In the genomic region with DNA sequence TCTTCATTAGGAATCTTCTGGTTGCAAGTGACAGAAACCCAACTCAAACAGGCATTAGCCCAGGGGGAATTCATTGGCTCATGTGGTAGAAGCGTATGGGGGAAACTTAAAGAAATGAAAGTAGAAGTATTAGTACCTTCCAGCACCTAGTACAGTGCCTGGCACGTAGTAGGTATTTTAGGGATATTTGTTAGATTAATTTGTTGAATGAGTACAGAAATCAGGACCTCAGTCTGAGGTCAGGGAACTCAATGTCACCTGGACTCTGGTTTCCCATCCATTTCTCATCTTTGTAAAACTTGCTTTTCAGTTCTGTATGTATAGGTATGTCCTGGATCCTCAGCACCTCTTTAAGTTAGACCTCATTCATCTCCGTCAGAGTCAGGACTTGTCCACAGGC, we compare ENCODE assay signal across 30 cellular contexts. TPM values are rescaled to one million over a fixed set of nuclear protein-coding genes. Genes with fewer than 3 reads are reported as not detected.
"Had no signal": no experiment of that assay in that cellular context is flagged by ENCODE, and none has a peak within 500 bp of the region (broad histone marks: within the 10 kb centered on the region; RNA-seq: fewer than 3 reads in every experiment).

No MANE protein-coding gene starts in this region.

- H3K79me2 ChIP-seq: parathyroid adenoma had no signal

- H3K4me2 ChIP-seq: neural progenitor cell, smooth muscle cell had no signal

- H3K4me1 ChIP-seq: neural progenitor cell, parathyroid adenoma, psoas muscle, spleen, suprapubic skin, testis, tibial artery, transverse colon, upper lobe of right lung, uterus had no signal

- H3K9me3 ChIP-seq: ovary, psoas muscle, testis, tibial artery, transverse colon, upper lobe of right lung, uterus had no signal

- ATAC-seq: naive thymus-derived CD8-positive, alpha-beta T cell; psoas muscle; right cardiac atrium; sciatic nerve; stimulated activated memory B cell treated with anti-CD40 and anti-IgM and Interleukin-4, amounts not matched to agents 10 μg/mL and 1 μg/mL and 100 μg/mL, for 72 hours; stimulated activated naive CD8-positive, alpha-beta T cell treated with anti-CD3 and anti-CD28 coated beads, Interleukin-15, amount 100 ng/mL, for 72 hours; stimulated activated naive CD8-positive, alpha-beta T cell treated with anti-CD3 and anti-CD28 coated beads, Interleukin-15, Interleukin-2, amounts not matched to agents 100 U/mL and 50 U/mL, for 24 hours had no signal

- H3K9ac ChIP-seq: neural progenitor cell, parathyroid adenoma had no signal

- H3K27me3 ChIP-seq: neural progenitor cell, ovary, spleen, testis, tibial artery, transverse colon, upper lobe of right lung, uterus had no signal

- H3K4me3 ChIP-seq: neural progenitor cell, ovary, psoas muscle, skin epidermis, smooth muscle cell, spleen, suprapubic skin, testis, tibial artery, transverse colon, upper lobe of right lung, uterus had no signal

- H2AFZ ChIP-seq: neural progenitor cell, parathyroid adenoma had no signal

- H3K27ac ChIP-seq: neural progenitor cell, ovary, parathyroid adenoma, psoas muscle, skin epidermis, spleen, suprapubic skin, testis, tibial artery, transverse colon, upper lobe of right lung, uterus had no signal

- H3K36me3 ChIP-seq: neural progenitor cell, ovary, spleen, suprapubic skin, tibial artery, upper lobe of right lung, uterus had no signal

- DNase-seq: naive thymus-derived CD8-positive, alpha-beta T cell; nephron progenitor cell; occipital lobe; ovary; posterior cingulate gyrus; psoas muscle; right cardiac atrium; spleen; stimulated activated CD4-positive, alpha-beta T cell treated with anti-CD3 and anti-CD28 coated beads, Interleukin-12 subunit alpha, Interleukin-12 subunit beta, amount 100 ng/mL, for 4 hours; stimulated activated CD4-positive, alpha-beta T cell treated with anti-CD3 and anti-CD28 coated beads, Interleukin-1b, Interleukin-23, amount 100 ng/mL, for 48 hours; stimulated activated CD4-positive, alpha-beta T cell treated with anti-CD3 and anti-CD28 coated beads, Interleukin-4, amount 100 ng/mL, for 1 hour; stimulated activated CD4-positive, alpha-beta T cell treated with anti-CD3 and anti-CD28 coated beads, Interleukin-4, amount 100 ng/mL, for 4 hours; stimulated activated CD8-positive, alpha-beta memory T cell treated with anti-CD3 and anti-CD28 coated beads, Interleukin-4, amount 100 ng/mL, for 48 hours; stimulated activated naive CD4-positive, alpha-beta T cell; stimulated activated naive CD8-positive, alpha-beta T cell treated with anti-CD3 and anti-CD28 coated beads, Interleukin-15, amount 100 ng/mL, for 72 hours; stimulated activated naive CD8-positive, alpha-beta T cell treated with anti-CD3 and anti-CD28 coated beads, Interleukin-15, Interleukin-2, amounts not matched to agents 100 U/mL and 50 U/mL, for 24 hours; substantia nigra; testis; tibial artery; transverse colon; upper lobe of right lung; uterus had no signal

RNA-seq across cellular contexts. Expression of a gene that starts 32.5 kb away (rescaled TPM):
- total RNA-seq: naive thymus-derived CD8-positive, alpha-beta T cell; natural killer cell treated with Interleukin-12 subunit alpha and Interleukin-12 subunit beta and Interleukin-15 and Interleukin-18, amount 100 ng/mL, for 72 hours; occipital lobe; psoas muscle had no signal
- polyA plus RNA-seq: naive thymus-derived CD8-positive, alpha-beta T cell; smooth muscle cell had no signal
